Comparison of ENCODE assay signal across 1 cellular context in the genomic region with DNA sequence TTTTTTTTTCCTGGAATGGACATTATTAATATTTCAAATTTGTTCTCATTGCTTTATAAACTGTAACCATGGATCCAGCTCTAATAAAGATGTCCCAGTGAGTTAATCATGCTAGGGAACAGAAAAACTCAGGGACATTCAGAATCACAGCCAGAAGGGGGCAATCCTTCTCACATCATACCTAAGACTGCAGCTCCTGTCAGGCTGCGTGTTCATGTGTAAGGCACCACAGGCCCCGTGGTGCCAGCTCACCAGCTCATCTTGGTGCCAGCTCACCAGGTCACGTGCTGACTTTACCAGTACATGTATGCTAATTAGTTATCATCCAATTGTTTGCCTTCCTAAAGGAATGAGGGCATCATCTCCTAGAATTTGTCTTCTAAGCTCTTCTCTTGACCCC.
TF ChIP-seq lines count a peak whose summit lies in the region.

No MANE protein-coding gene starts in this region.

TF ChIP-seq in GM23338, 12 proteins besides CTCF, POLR2A, EP300 and RAD21 (continued from another document):
- TF ChIP-seq ZNF462 (CRISPR knock-in tag; IDR thresholded peaks at IDR 0.05) = no peak
- TF ChIP-seq STAT1 (IDR thresholded peaks at IDR 0.05; ENCODE audit: unreplicated experiment) = no peak
- no peak for TF ChIP-seq EZH2 (IDR thresholded peaks at IDR 0.05; ENCODE audit: low read depth, unreplicated experiment)
- no peak for TF ChIP-seq NANOG (IDR thresholded peaks at IDR 0.05; ENCODE audit: borderline replicate concordance)
TF ChIP-seq in GM23338: peak in this region for 0.
